In the genomic region with DNA sequence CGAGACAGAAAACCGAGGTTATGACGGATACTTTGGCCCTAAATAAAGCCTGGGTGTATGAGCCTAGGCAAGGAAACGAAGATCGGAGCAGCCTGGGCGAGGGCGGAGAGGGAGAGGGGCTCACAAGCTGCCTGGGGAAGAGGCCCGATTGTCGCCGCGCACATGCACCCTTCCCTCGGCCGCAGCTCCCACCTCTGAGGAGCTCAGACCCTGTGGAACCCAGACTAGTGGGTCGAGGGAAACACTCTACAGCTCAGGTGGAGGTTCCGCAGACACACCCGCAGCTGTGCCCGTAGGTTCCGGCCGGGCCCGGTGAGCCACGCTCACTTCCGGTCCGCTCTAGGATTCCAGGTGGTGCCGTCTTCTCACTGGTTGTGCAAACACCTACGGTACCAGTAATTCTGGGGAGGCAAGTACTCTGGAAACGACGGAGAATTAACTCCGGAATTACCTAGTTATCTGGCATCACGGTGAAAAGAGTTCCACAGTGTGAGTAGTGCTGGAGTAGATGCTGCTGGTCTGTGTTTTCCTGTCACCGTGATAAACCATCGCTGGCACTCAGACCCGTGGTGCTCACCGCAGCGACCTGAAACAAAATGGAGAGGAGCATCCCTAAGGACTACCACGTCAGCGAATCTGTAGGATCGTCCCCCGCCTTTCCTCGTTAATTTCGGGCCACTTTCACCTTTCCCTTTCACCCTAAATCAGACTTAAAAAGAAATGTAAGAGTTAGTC, we compare ENCODE assay signal across 8 cellular contexts.
DNase-seq lines count a peak whose midpoint lies in the region; ATAC-seq and TF ChIP-seq lines count a peak whose summit lies in the region.

No MANE protein-coding gene starts in this region.

- H3K36me3 Mint-ChIP-seq in T-helper 2 cell treated with Interferon-gamma antibody and Interleukin-4, amounts not matched to agents 5 μg/mL and 100 μg/mL, for 36 hours (ENCODE audit: low read depth) = no peaks in the 10 kb centered on the region

- H3K9me3 Mint-ChIP-seq in T-helper 2 cell treated with Interferon-gamma antibody and Interleukin-4, amounts not matched to agents 5 μg/mL and 100 μg/mL, for 36 hours = no peaks in the 10 kb centered on the region

- in situ Hi-C loops in astrocyte of the spinal cord (cut with HindIII; ENCODE audit: low sequenced_read_pairs) = no loop called here

- peak overlapping the region; percentile 68 for H3K4me3 ChIP-seq in astrocyte of the spinal cord (ENCODE audit: low read depth, low read length)

- H3K27ac Mint-ChIP-seq in T-helper 2 cell treated with Interferon-gamma antibody and Interleukin-4, amounts not matched to agents 5 μg/mL and 100 μg/mL, for 36 hours = no peak overlapping the region

- H3K4me1 Mint-ChIP-seq in T-helper 2 cell treated with Interferon-gamma antibody and Interleukin-4, amounts not matched to agents 5 μg/mL and 100 μg/mL, for 36 hours (ENCODE audit: low read depth) = peaks cover 26% of the 10 kb centered on the region

- H3K27me3 Mint-ChIP-seq in T-helper 2 cell treated with Interferon-gamma antibody and Interleukin-4, amounts not matched to agents 5 μg/mL and 100 μg/mL, for 36 hours (ENCODE audit: low read depth) = peaks cover 67% of the 10 kb centered on the region

- ATAC-seq in GM21576 (IDR thresholded peaks at IDR 0.05; ENCODE audit: unreplicated experiment) = peak; percentile 74

- TF ChIP-seq CTCF in astrocyte of the spinal cord (IDR thresholded peaks at IDR 0.05; ENCODE audit: low read depth, low read length) = no peak

- DNase-seq in DMS153 treated with DMSO at 0.1 percent for 48 hours (lab: John Stamatoyannopoulos, UW; ENCODE audit: unreplicated experiment) = peak; percentile 85
- DNase-seq in M059J (ENCODE audit: low read depth) = peak; percentile 80
- DNase-seq in T-helper 2 cell treated with Interferon-gamma antibody and Interleukin-4, amounts not matched to agents 5 μg/mL and 100 μg/mL, for 36 hours (ENCODE audit: low spot score) = peak; percentile 37
- peak; percentile 61 for DNase-seq in astrocyte of the spinal cord (ENCODE audit: low read depth, low spot score)
- peak; percentile 61 for DNase-seq in inferior parietal cortex (ENCODE audit: extremely low spot score)
- DNase-seq in stimulated activated CD4-positive, alpha-beta T cell treated with anti-CD3 and anti-CD28 coated beads, Interleukin-12 subunit alpha, Interleukin-12 subunit beta, amount 100 ng/mL, for 48 hours (ENCODE audit: low read depth in 2 of 3, low spot score in 1 of 3) = peak; percentile 53 to 62 (median 58)
- DNase-seq in epidermal melanocyte (ENCODE audit: insufficient read length, low spot score) = no peak

- peak overlapping the region; percentile 84 for H3K4me3 Mint-ChIP-seq in T-helper 2 cell treated with Interferon-gamma antibody and Interleukin-4, amounts not matched to agents 5 μg/mL and 100 μg/mL, for 36 hours
